13 cellular contexts compared by ENCODE assay signal in the genomic region with DNA sequence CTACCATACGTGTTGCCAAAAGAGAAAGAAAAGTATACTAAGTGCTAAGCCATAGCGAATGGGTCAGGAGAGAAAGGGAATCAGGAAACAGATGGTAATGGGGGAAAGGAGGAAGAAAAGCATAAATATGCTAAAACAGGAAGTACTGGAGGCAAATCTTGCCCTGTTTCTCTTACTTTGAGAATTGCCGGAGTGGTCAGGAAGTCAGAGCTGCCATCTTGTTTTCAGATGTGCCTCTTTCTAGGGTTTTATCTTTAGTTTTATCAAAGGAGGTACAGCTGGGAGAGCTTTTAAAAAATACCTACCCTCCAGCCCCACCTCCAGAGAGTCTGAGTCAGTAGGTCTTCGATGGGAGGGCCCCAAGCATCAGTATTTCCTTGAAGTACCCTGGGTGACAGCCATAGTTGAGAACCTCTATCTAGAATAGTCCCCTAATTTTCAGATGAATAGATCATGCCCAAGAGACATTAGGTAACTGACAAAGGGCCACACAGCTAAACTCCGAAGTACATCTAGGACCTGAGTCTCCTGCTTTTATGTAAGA.
DNase-seq lines count a peak whose midpoint lies in the region; ATAC-seq and TF ChIP-seq lines count a peak whose summit lies in the region.
"Had no signal": no experiment of that assay in that cellular context is flagged by ENCODE, and none has a peak within 500 bp of the region (broad histone marks: within the 10 kb centered on the region; RNA-seq: fewer than 3 reads in every experiment).

No MANE protein-coding gene starts in this region.

- H3K4me2 ChIP-seq in BLaER1: peak overlapping the region; percentile 57
- no peak overlapping the region for H3K4me2 ChIP-seq in MM.1S (ENCODE audit: low read depth, low read length)
- H3K4me2 ChIP-seq: neural progenitor cell had no signal

- intact Hi-C loops in Caco-2 (cut with micrococcal nuclease; ENCODE audit: unreplicated experiment): loop anchor here (5.0 kb wide), 1 partner anchor 100 kb away; no protein-coding TSS in a partner anchor

- no peaks in the 10 kb centered on the region for H3K79me2 ChIP-seq in MM.1S (ENCODE audit: low read length)

- POLR2A ChIA-PET in Caco-2 (lab: Charles Lee): no interaction called here
- POLR2A ChIA-PET in WTC11 (lab: Charles Lee): no interaction called here

- H3K9me3 Mint-ChIP-seq in Caco-2 (ENCODE audit: unreplicated experiment): no peaks in the 10 kb centered on the region
- peaks cover 6% of the 10 kb centered on the region for H3K9me3 Mint-ChIP-seq in activated naive CD8-positive, alpha-beta T cell treated with anti-CD3 and anti-CD28 coated beads for 36 hours
- H3K9me3 Mint-ChIP-seq in WTC11: peaks cover 16% of the 10 kb centered on the region

- TF ChIP-seq CTCF in Caco-2 (IDR thresholded peaks at IDR 0.05; ENCODE audit: insufficient read depth in 1 of 2, low read depth in 1 of 2, low read length in 1 of 2, severe bottlenecking in 1 of 2, unreplicated experiment in 1 of 2): no peak
- TF ChIP-seq CTCF in MM.1S (IDR thresholded peaks at IDR 0.05; ENCODE audit: low read length): no peak
- no peak for TF ChIP-seq CTCF in WTC11 (IDR thresholded peaks at IDR 0.05)

- H4K20me1 ChIP-seq in BLaER1 (no peaks in the 10 kb centered on the region), MM.1S (ENCODE audit: insufficient read depth, low read length) (no peaks in the 10 kb centered on the region)

- peak overlapping the region; percentile 29 for H3K27ac Mint-ChIP-seq in Caco-2 (ENCODE audit: unreplicated experiment)
- peak overlapping the region; percentile 57 for H3K27ac Mint-ChIP-seq in activated naive CD8-positive, alpha-beta T cell treated with anti-CD3 and anti-CD28 coated beads for 36 hours
- H3K27ac Mint-ChIP-seq in WTC11: no peak overlapping the region
- H3K27ac Mint-ChIP-seq: CD4-positive, alpha-beta memory T cell; neural progenitor cell had no signal

- H3F3A ChIP-seq in MM.1S (ENCODE audit: insufficient read depth, low read length): no peaks in the 10 kb centered on the region

- no peak overlapping the region for H3K4me3 Mint-ChIP-seq in Caco-2 (ENCODE audit: unreplicated experiment)
- H3K4me3 Mint-ChIP-seq in activated naive CD8-positive, alpha-beta T cell treated with anti-CD3 and anti-CD28 coated beads for 36 hours: no peak overlapping the region
- no peak overlapping the region for H3K4me3 Mint-ChIP-seq in WTC11
- H3K4me3 Mint-ChIP-seq: CD4-positive, alpha-beta memory T cell; neural progenitor cell had no signal

- CTCF ChIA-PET in Caco-2 (lab: Charles Lee) (no interaction called here), WTC11 (lab: Charles Lee) (interaction anchor here (0.8 kb wide), 1 partner anchor 100 kb away, joined by 3 read pairs; no protein-coding TSS in a partner anchor)

- no peak overlapping the region for H3K27ac ChIP-seq in BLaER1
- no peak overlapping the region for H3K27ac ChIP-seq in MM.1S (ENCODE audit: low read length)
- H3K27ac ChIP-seq: colonic mucosa, neural progenitor cell, right lobe of liver had no signal

- H3K36me3 Mint-ChIP-seq in Caco-2 (ENCODE audit: insufficient read depth, unreplicated experiment) (no peaks in the 10 kb centered on the region), WTC11 (no peaks in the 10 kb centered on the region; the same call in 1 of the 2 replicates)
- peaks cover 8% of the 10 kb centered on the region for H3K36me3 Mint-ChIP-seq in activated naive CD8-positive, alpha-beta T cell treated with anti-CD3 and anti-CD28 coated beads for 36 hours
- H3K36me3 Mint-ChIP-seq: neural progenitor cell had no signal

- H3K36me3 ChIP-seq in BLaER1 (no peaks in the 10 kb centered on the region), Caco-2 (ENCODE audit: control insufficient read depth, insufficient read depth, low read length) (no peaks in the 10 kb centered on the region), MM.1S (replicated peaks; ENCODE audit: insufficient read depth, low read length) (no peaks in the 10 kb centered on the region)
- H3K36me3 ChIP-seq: colonic mucosa, neural progenitor cell, right lobe of liver had no signal

- H3K4me3 ChIP-seq in BLaER1 (0 out of 2 replicates have a peak overlapping the region, but pooled peaks have one; percentile 29), Caco-2 (ENCODE audit: low read depth, low read length) (no peak overlapping the region), MM.1S (ENCODE audit: low read length) (no peak overlapping the region)
- H3K4me3 ChIP-seq: colonic mucosa, neural progenitor cell, right lobe of liver had no signal

- no peak for ATAC-seq in WTC11
- ATAC-seq: right lobe of liver had no signal

- no TSS peak for BruUV-seq in Caco-2 (replicated peaks; lab: Mats Ljungman, UMichigan)

- no peak overlapping the region for H2AFZ ChIP-seq in MM.1S (ENCODE audit: low read length)
- H2AFZ ChIP-seq: neural progenitor cell had no signal

- peaks cover 5% of the 10 kb centered on the region for H3K27me3 Mint-ChIP-seq in Caco-2 (ENCODE audit: insufficient read depth, unreplicated experiment)
- no peaks in the 10 kb centered on the region for H3K27me3 Mint-ChIP-seq in activated naive CD8-positive, alpha-beta T cell treated with anti-CD3 and anti-CD28 coated beads for 36 hours
- H3K27me3 Mint-ChIP-seq in WTC11 (ENCODE audit: low read depth): no peaks in the 10 kb centered on the region

- H3K9ac ChIP-seq in BLaER1 (no peak overlapping the region), MM.1S (ENCODE audit: low read length) (no peak overlapping the region)
- H3K9ac ChIP-seq: neural progenitor cell had no signal

- H3K9me3 ChIP-seq in BLaER1: no peaks in the 10 kb centered on the region
- no peaks in the 10 kb centered on the region for H3K9me3 ChIP-seq in Caco-2
- no peaks in the 10 kb centered on the region for H3K9me3 ChIP-seq in MM.1S (replicated peaks; ENCODE audit: insufficient read depth, low read length)
- H3K9me3 ChIP-seq: colonic mucosa, right lobe of liver had no signal

- DNase-seq in Caco-2: no peak
- peak; percentile 29 for DNase-seq in OCI-M1 (lab: John Stamatoyannopoulos, UW)
- DNase-seq in activated naive CD8-positive, alpha-beta T cell treated with anti-CD3 and anti-CD28 coated beads for 36 hours: no peak
- DNase-seq in MM.1S: no peak
- DNase-seq in NCI-H748 treated with DMSO at 0.1 percent for 48 hours (lab: John Stamatoyannopoulos, UW): no peak
- no peak for DNase-seq in WTC11 (ENCODE audit: low spot score)
- DNase-seq: activated CD8-positive, alpha-beta memory T cell treated with anti-CD3 and anti-CD28 coated beads, Interleukin-2, amount 50 U/mL, for 48 hours; CD4-positive, alpha-beta memory T cell; colonic mucosa; mammary epithelial cell; right lobe of liver had no signal

- H3K27me3 ChIP-seq in BLaER1 (no peaks in the 10 kb centered on the region), Caco-2 (replicated peaks; ENCODE audit: control insufficient read depth, insufficient read depth, low read length) (no peaks in the 10 kb centered on the region), MM.1S (replicated peaks; ENCODE audit: insufficient read depth, low read length) (no peaks in the 10 kb centered on the region)
- H3K27me3 ChIP-seq: colonic mucosa, neural progenitor cell, right lobe of liver had no signal

- H3K9me2 ChIP-seq in MM.1S (replicated peaks; ENCODE audit: insufficient read depth, low read length): no peaks in the 10 kb centered on the region

- H3K4me1 Mint-ChIP-seq in Caco-2 (ENCODE audit: low read depth, unreplicated experiment): no peaks in the 10 kb centered on the region
- peaks cover 13% of the 10 kb centered on the region for H3K4me1 Mint-ChIP-seq in activated naive CD8-positive, alpha-beta T cell treated with anti-CD3 and anti-CD28 coated beads for 36 hours
- no peaks in the 10 kb centered on the region for H3K4me1 Mint-ChIP-seq in WTC11
- H3K4me1 Mint-ChIP-seq: neural progenitor cell had no signal

- H3K4me1 ChIP-seq in BLaER1 (peaks cover 29% of the 10 kb centered on the region), Caco-2 (no peaks in the 10 kb centered on the region), MM.1S (ENCODE audit: low read length) (no peaks in the 10 kb centered on the region)
- H3K4me1 ChIP-seq: colonic mucosa, neural progenitor cell, right lobe of liver had no signal

TF ChIP-seq in WTC11, 78 proteins besides CTCF, POLR2A, EP300 and RAD21 (continues in another document):
- TF ChIP-seq CREM (CRISPR knock-in tag; IDR thresholded peaks at IDR 0.05) (no peak), ZNF232 (CRISPR knock-in tag; IDR thresholded peaks at IDR 0.05) (no peak), TP53 (CRISPR knock-in tag; IDR thresholded peaks at IDR 0.05) (no peak), FOXK1 (CRISPR knock-in tag; IDR thresholded peaks at IDR 0.05) (no peak), TEAD1 (CRISPR knock-in tag; IDR thresholded peaks at IDR 0.05) (no peak), ZNF671 (CRISPR knock-in tag; IDR thresholded peaks at IDR 0.05) (no peak), TEAD4 (CRISPR knock-in tag; IDR thresholded peaks at IDR 0.05) (no peak)
- TF ChIP-seq, protein P1, sequence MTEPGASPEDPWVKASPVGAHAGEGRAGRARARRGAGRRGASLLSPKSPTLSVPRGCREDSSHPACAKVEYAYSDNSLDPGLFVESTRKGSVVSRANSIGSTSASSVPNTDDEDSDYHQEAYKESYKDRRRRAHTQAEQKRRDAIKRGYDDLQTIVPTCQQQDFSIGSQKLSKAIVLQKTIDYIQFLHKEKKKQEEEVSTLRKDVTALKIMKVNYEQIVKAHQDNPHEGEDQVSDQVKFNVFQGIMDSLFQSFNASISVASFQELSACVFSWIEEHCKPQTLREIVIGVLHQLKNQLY (CRISPR knock-in tag; IDR thresholded peaks at IDR 0.05): no peak
- TF ChIP-seq, protein P2, sequence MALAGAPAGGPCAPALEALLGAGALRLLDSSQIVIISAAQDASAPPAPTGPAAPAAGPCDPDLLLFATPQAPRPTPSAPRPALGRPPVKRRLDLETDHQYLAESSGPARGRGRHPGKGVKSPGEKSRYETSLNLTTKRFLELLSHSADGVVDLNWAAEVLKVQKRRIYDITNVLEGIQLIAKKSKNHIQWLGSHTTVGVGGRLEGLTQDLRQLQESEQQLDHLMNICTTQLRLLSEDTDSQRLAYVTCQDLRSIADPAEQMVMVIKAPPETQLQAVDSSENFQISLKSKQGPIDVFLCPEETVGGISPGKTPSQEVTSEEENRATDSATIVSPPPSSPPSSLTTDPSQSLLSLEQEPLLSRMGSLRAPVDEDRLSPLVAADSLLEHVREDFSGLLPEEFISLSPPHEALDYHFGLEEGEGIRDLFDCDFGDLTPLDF (CRISPR knock-in tag; IDR thresholded peaks at IDR 0.05): no peak
- TF ChIP-seq, protein P3, sequence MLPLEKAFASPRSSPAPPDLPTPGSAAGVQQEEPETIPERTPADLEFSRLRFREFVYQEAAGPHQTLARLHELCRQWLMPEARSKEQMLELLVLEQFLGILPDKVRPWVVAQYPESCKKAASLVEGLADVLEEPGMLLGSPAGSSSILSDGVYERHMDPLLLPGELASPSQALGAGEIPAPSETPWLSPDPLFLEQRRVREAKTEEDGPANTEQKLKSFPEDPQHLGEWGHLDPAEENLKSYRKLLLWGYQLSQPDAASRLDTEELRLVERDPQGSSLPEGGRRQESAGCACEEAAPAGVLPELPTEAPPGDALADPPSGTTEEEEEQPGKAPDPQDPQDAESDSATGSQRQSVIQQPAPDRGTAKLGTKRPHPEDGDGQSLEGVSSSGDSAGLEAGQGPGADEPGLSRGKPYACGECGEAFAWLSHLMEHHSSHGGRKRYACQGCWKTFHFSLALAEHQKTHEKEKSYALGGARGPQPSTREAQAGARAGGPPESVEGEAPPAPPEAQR (CRISPR knock-in tag; IDR thresholded peaks at IDR 0.05): no peak
